In genomic region chr17:64261422-64262124, GRCh38 we compare ENCODE assay signal across 9 cellular contexts. TPM values are rescaled to one million over a fixed set of nuclear protein-coding genes. Genes with fewer than 3 reads are reported as not detected.
DNase-seq lines count a peak whose midpoint lies in the region; ATAC-seq, FAIRE-seq and TF ChIP-seq lines count a peak whose summit lies in the region.
"Had no signal": no experiment of that assay in that cellular context is flagged by ENCODE, and none has a peak within 500 bp of the region (broad histone marks: within the 10 kb centered on the region; RNA-seq: fewer than 3 reads in every experiment).

No MANE protein-coding gene starts in this region.

- no peaks in the 10 kb centered on the region for H3K27me3 Mint-ChIP-seq in natural killer cell (ENCODE audit: low read depth in 2 of 2)

- H3K4me3 ChIP-seq in BE2C (ENCODE audit: low read depth, low read length) = peak overlapping the region; percentile 68
- H3K4me3 ChIP-seq in NB4 (ENCODE audit: low read depth, low read length) = peak overlapping the region; percentile 79
- H3K4me3 ChIP-seq in colonic mucosa = peak overlapping the region; percentile 82

- peak overlapping the region; percentile 79 for H3K27ac ChIP-seq in colonic mucosa

- H3K9me3 ChIP-seq in BE2C (no peaks in the 10 kb centered on the region), colonic mucosa (no peaks in the 10 kb centered on the region)

- peak overlapping the region; percentile 94 for H3K4me3 Mint-ChIP-seq in natural killer cell

- no peak for TF ChIP-seq POLR2A in NB4 (IDR thresholded peaks at IDR 0.05; ENCODE audit: extremely low read depth, insufficient read length)

- TF ChIP-seq CTCF in BE2C (IDR thresholded peaks at IDR 0.05; ENCODE audit: low read depth, low read length) (no peak), NB4 (IDR thresholded peaks at IDR 0.05; ENCODE audit: low read depth, low read length) (no peak), colonic mucosa (IDR thresholded peaks at IDR 0.05) (no peak), natural killer cell (IDR thresholded peaks at IDR 0.05) (no peak)

- H3K36me3 Mint-ChIP-seq in natural killer cell = no peaks in the 10 kb centered on the region

- ATAC-seq in natural killer cell = no peak
- no peak for ATAC-seq in HG02840 (IDR thresholded peaks at IDR 0.05; ENCODE audit: low FRiP score, unreplicated experiment)

- H3K4me1 Mint-ChIP-seq in natural killer cell = peaks cover 31 to 33% of the 10 kb centered on the region in 2 donors

- H3K9me3 Mint-ChIP-seq in natural killer cell = no peaks in the 10 kb centered on the region

- peaks cover 6% of the 10 kb centered on the region; the same call in 1 of the 2 replicates for H3K4me1 ChIP-seq in BE2C
- H3K4me1 ChIP-seq in colonic mucosa = peaks cover 6% of the 10 kb centered on the region

- FAIRE-seq in HTR-8/SVneo (lab: Jason Lieb, UNC) = no peak

- H3K27me3 ChIP-seq in BE2C (no peaks in the 10 kb centered on the region), colonic mucosa (no peaks in the 10 kb centered on the region)

- intact Hi-C loops in colonic mucosa (cut with DNase I) = loop anchor here (5.0 kb wide), 1 partner anchor 109 kb away; no protein-coding TSS in a partner anchor
- intact Hi-C loops in natural killer cell (cut with micrococcal nuclease) = loop anchor here (1.0 to 5.0 kb wide), 2 partner anchors 116 to 234 kb away; no protein-coding TSS in a partner anchor

- H3K36me3 ChIP-seq in BE2C (no peaks in the 10 kb centered on the region), colonic mucosa (no peaks in the 10 kb centered on the region)

- DNase-seq in BE2C (no peak), NB4 (ENCODE audit: low read depth) (peak; percentile 26), colonic mucosa (no peak), natural killer cell (no peak), HTR-8/SVneo (ENCODE audit: insufficient read length, low spot score) (no peak)
- no peak for DNase-seq in NK-92 treated with Interleukin-12 subunit alpha and Interleukin-12 subunit beta, amount 100 ng/mL, for 24 hours (lab: John Stamatoyannopoulos, UW)
- no peak for DNase-seq in activated effector memory CD4-positive, alpha-beta T cell treated with Interleukin-2 at 50 U/mL for 16 hours
- DNase-seq: NCI-H187 had no signal

- peak overlapping the region; percentile 87 to 93 for H3K27ac Mint-ChIP-seq in natural killer cell

- H3K9ac ChIP-seq in colonic mucosa (ENCODE audit: low read depth in 2 of 2, low read length in 2 of 2) = peak overlapping the region in 1 of 2 donors; percentile 88

RNA-seq across cellular contexts. Expression of gene TEX2, which starts 1.5 kb away (rescaled TPM):
- 13.0 TPM for polyA plus RNA-seq in BE2C (2012; ENCODE audit: insufficient read depth, insufficient read length, low read depth)
- total RNA-seq in colonic mucosa = 10 to 100 TPM; 29.0 to 29.7 TPM
- total RNA-seq in natural killer cell = 10 to 100 TPM in 2 of 3 donors, 1 to 10 TPM in 1; 8.3 to 16.3 (median 11.3) TPM
